37 cellular contexts compared by ENCODE assay signal in the genomic region with DNA sequence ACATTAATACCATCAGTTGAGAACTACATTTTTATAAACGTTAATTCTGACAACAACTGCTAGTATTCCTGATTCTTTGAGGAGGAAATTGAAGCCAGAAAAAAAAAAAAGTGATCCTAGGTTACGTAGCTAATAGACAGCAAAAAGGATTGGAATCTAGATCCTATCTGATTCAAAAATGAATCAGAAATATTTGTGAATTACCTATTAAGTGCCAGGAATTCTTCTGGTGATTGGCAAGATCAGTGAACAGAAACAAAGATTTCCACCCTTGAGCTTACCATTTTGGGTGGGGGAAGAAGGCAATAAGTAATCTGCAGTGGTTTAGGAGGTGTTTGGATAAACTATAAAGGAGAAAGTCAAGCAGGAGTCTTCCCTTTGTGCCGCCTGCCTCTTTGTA.
"Had no signal": no experiment of that assay in that cellular context is flagged by ENCODE, and none has a peak within 500 bp of the region (broad histone marks: within the 10 kb centered on the region; RNA-seq: fewer than 3 reads in every experiment).

No MANE protein-coding gene starts in this region.

- H3K27ac Mint-ChIP-seq: activated CD4-positive, alpha-beta memory T cell treated with anti-CD3 and anti-CD28 coated beads, Interleukin-2, amount 10 ng/mL, durations not matched to agents 7 days and 5 days; activated CD4-positive, alpha-beta T cell treated with anti-CD3 and anti-CD28 coated beads for 36 hours; activated CD4-positive, alpha-beta T cell treated with anti-CD3 and anti-CD28 coated beads, Interleukin-2, amount 10 ng/mL, durations not matched to agents 7 days and 5 days; activated CD8-positive, alpha-beta memory T cell treated with anti-CD3 and anti-CD28 coated beads, Interleukin-2, amount 10 ng/mL, durations not matched to agents 7 days and 5 days; activated CD8-positive, alpha-beta T cell treated with anti-CD3 and anti-CD28 coated beads, Interleukin-2, amount 10 ng/mL, durations not matched to agents 7 days and 5 days; activated naive CD4-positive, alpha-beta T cell treated with anti-CD3 and anti-CD28 coated beads, Interleukin-2, amount 50 U/mL, for 72 hours; activated naive CD8-positive, alpha-beta T cell treated with anti-CD3 and anti-CD28 coated beads for 36 hours; activated T-cell treated with anti-CD3 and anti-CD28 coated beads, Interleukin-2, amount 50 U/mL, for 24 hours; activated T-helper 2 cell treated with anti-CD3 and anti-CD28 coated beads, Interferon-gamma antibody, Interleukin-2, Interleukin-4, amounts not matched to agents 10 μg/mL and 5 μg/mL and 100 μg/mL, durations not matched to agents 14 hours and 24 hours and 36 hours; brain; T-helper 1 cell treated with Interleukin-12 subunit alpha and Interleukin-12 subunit beta and Interleukin-4 antibody, amounts not matched to agents 30 μg/mL and 1 μg/mL, for 36 hours; T-helper 2 cell treated with Interferon-gamma antibody and Interleukin-4, amounts not matched to agents 5 μg/mL and 100 μg/mL, for 36 hours; WTC11 had no signal

- H3K4me1 ChIP-seq: adrenal gland, ascending aorta had no signal

- H3K9me3 ChIP-seq: adrenal gland, ascending aorta had no signal

- H3K4me3 Mint-ChIP-seq: activated CD4-positive, alpha-beta memory T cell treated with anti-CD3 and anti-CD28 coated beads, Interleukin-2, amount 10 ng/mL, durations not matched to agents 7 days and 5 days; activated CD4-positive, alpha-beta T cell treated with anti-CD3 and anti-CD28 coated beads for 36 hours; activated CD4-positive, alpha-beta T cell treated with anti-CD3 and anti-CD28 coated beads, Interleukin-2, amount 10 ng/mL, durations not matched to agents 7 days and 5 days; activated CD8-positive, alpha-beta memory T cell treated with anti-CD3 and anti-CD28 coated beads, Interleukin-2, amount 10 ng/mL, durations not matched to agents 7 days and 5 days; activated CD8-positive, alpha-beta T cell treated with anti-CD3 and anti-CD28 coated beads, Interleukin-2, amount 10 ng/mL, durations not matched to agents 7 days and 5 days; activated naive CD8-positive, alpha-beta T cell treated with anti-CD3 and anti-CD28 coated beads for 36 hours; activated T-cell treated with anti-CD3 and anti-CD28 coated beads, Interleukin-2, amount 50 U/mL, for 24 hours; brain; central memory CD8-positive, alpha-beta T cell; T-helper 1 cell treated with Interleukin-12 subunit alpha and Interleukin-12 subunit beta and Interleukin-4 antibody, amounts not matched to agents 30 μg/mL and 1 μg/mL, for 36 hours; T-helper 2 cell treated with Interferon-gamma antibody and Interleukin-4, amounts not matched to agents 5 μg/mL and 100 μg/mL, for 36 hours; WTC11 had no signal

- H3K36me3 Mint-ChIP-seq: activated CD8-positive, alpha-beta memory T cell treated with anti-CD3 and anti-CD28 coated beads, Interleukin-2, amount 10 ng/mL, durations not matched to agents 7 days and 5 days; activated naive CD4-positive, alpha-beta T cell treated with anti-CD3 and anti-CD28 coated beads, Interleukin-2, amount 50 U/mL, for 72 hours; activated naive CD8-positive, alpha-beta T cell treated with anti-CD3 and anti-CD28 coated beads for 36 hours; brain; WTC11 had no signal

- H3K27me3 Mint-ChIP-seq: activated CD4-positive, alpha-beta memory T cell treated with anti-CD3 and anti-CD28 coated beads, Interleukin-2, amount 10 ng/mL, durations not matched to agents 7 days and 5 days; activated CD4-positive, alpha-beta T cell treated with anti-CD3 and anti-CD28 coated beads, Interleukin-2, amount 10 ng/mL, durations not matched to agents 7 days and 5 days; activated CD8-positive, alpha-beta memory T cell treated with anti-CD3 and anti-CD28 coated beads, Interleukin-2, amount 10 ng/mL, durations not matched to agents 7 days and 5 days; central memory CD8-positive, alpha-beta T cell had no signal

- DNase-seq: activated CD4-positive, alpha-beta memory T cell treated with anti-CD3 and anti-CD28 coated beads, Interleukin-2, amount 10 ng/mL, durations not matched to agents 7 days and 5 days; activated CD4-positive, alpha-beta T cell treated with anti-CD3 and anti-CD28 coated beads for 1 hour; activated CD4-positive, alpha-beta T cell treated with anti-CD3 and anti-CD28 coated beads for 36 hours; activated CD4-positive, alpha-beta T cell treated with anti-CD3 and anti-CD28 coated beads for 48 hours; activated CD4-positive, alpha-beta T cell treated with anti-CD3 and anti-CD28 coated beads, Interleukin-2, amount 10 ng/mL, durations not matched to agents 7 days and 5 days; activated CD4-positive, alpha-beta T cell treated with anti-CD3 and anti-CD28 coated beads, Interleukin-2, amount 50 U/mL, for 48 hours; activated CD4-positive, CD25-positive, alpha-beta regulatory T cell; activated CD8-positive, alpha-beta memory T cell treated with anti-CD3 and anti-CD28 coated beads for 24 hours; activated CD8-positive, alpha-beta memory T cell treated with anti-CD3 and anti-CD28 coated beads, Interleukin-2, amount 10 ng/mL, durations not matched to agents 7 days and 5 days; activated CD8-positive, alpha-beta memory T cell treated with anti-CD3 and anti-CD28 coated beads, Interleukin-2, amount 50 U/mL, for 48 hours; activated CD8-positive, alpha-beta T cell treated with anti-CD3 and anti-CD28 coated beads, Interleukin-2, amount 10 ng/mL, durations not matched to agents 7 days and 5 days; activated effector memory CD4-positive, alpha-beta T cell treated with Interleukin-2 at 50 U/mL for 16 hours; activated gamma-delta T cell; activated naive CD4-positive, alpha-beta T cell treated with anti-CD3 and anti-CD28 coated beads, Interleukin-2, amount 50 U/mL, for 16 hours; activated naive CD4-positive, alpha-beta T cell treated with Interleukin-2 at 50 U/mL for 16 hours; activated naive CD8-positive, alpha-beta T cell treated with anti-CD3 and anti-CD28 coated beads for 36 hours; activated T-cell treated with anti-CD3 and anti-CD28 coated beads, Interleukin-2, amount 50 U/mL, for 24 hours; activated T-cell treated with anti-CD3 and anti-CD28 coated beads, Interleukin-2, amount 50 U/mL, for 48 hours; adrenal gland; amygdala; anterior cingulate cortex; caudate nucleus; SW 1271; T-helper 1 cell; T-helper 2 cell; T-helper 9 cell; WERI-Rb-1 had no signal

- H3K9me3 Mint-ChIP-seq: activated CD4-positive, alpha-beta T cell treated with anti-CD3 and anti-CD28 coated beads, Interleukin-2, amount 10 ng/mL, durations not matched to agents 7 days and 5 days; activated naive CD8-positive, alpha-beta T cell treated with anti-CD3 and anti-CD28 coated beads for 36 hours; activated T-cell treated with anti-CD3 and anti-CD28 coated beads, Interleukin-2, amount 50 U/mL, for 24 hours; brain had no signal

- H3K27ac ChIP-seq: adrenal gland, ascending aorta, cardiac muscle cell, WERI-Rb-1 had no signal

- ATAC-seq: activated CD4-positive, alpha-beta T cell treated with anti-CD3 and anti-CD28 coated beads for 36 hours; activated CD4-positive, CD25-positive, alpha-beta regulatory T cell treated with anti-CD3 and anti-CD28 coated beads, Interleukin-2, amount 50 U/mL, for 24 hours; activated CD8-positive, alpha-beta memory T cell treated with anti-CD3 and anti-CD28 coated beads, Interleukin-2, amount 10 ng/mL, durations not matched to agents 7 days and 5 days; activated CD8-positive, alpha-beta T cell treated with anti-CD3 and anti-CD28 coated beads, Interleukin-2, amount 10 ng/mL, durations not matched to agents 7 days and 5 days; activated naive CD4-positive, alpha-beta T cell treated with anti-CD3 and anti-CD28 coated beads, Interleukin-2, amount 50 U/mL, for 72 hours; WTC11 had no signal

- H3K27me3 ChIP-seq: adrenal gland, ascending aorta, cardiac muscle cell had no signal

- H3K4me1 Mint-ChIP-seq: activated CD4-positive, alpha-beta memory T cell treated with anti-CD3 and anti-CD28 coated beads, Interleukin-2, amount 10 ng/mL, durations not matched to agents 7 days and 5 days; activated CD4-positive, alpha-beta T cell treated with anti-CD3 and anti-CD28 coated beads for 36 hours; activated CD4-positive, alpha-beta T cell treated with anti-CD3 and anti-CD28 coated beads, Interleukin-2, amount 10 ng/mL, durations not matched to agents 7 days and 5 days; activated CD8-positive, alpha-beta memory T cell treated with anti-CD3 and anti-CD28 coated beads, Interleukin-2, amount 10 ng/mL, durations not matched to agents 7 days and 5 days; activated naive CD8-positive, alpha-beta T cell treated with anti-CD3 and anti-CD28 coated beads for 36 hours; central memory CD8-positive, alpha-beta T cell had no signal

- H3K4me3 ChIP-seq: adrenal gland, ascending aorta, cardiac muscle cell had no signal

- H3K36me3 ChIP-seq: adrenal gland, ascending aorta, cardiac muscle cell, WERI-Rb-1 had no signal
